Comparison of ENCODE assay signal across 10 cellular contexts in the genomic region with DNA sequence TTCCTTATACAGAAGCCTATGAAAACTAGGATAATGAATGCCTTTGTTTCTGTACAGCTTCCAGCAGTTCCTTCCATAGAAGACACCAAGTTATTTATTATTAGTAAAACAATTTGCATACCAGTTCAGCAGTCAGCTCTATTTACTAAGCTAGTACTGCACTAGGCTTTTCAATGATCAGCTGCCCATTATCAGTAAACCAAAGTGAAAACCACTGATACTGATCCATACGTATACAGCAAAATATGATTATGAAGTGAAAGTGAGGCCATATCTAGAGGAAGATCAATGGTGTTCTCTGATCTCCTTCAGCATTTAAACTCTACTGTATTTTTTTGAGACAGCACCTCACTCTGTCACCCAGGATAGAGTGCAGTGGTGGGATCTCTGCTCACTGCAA. TPM values are rescaled to one million over a fixed set of nuclear protein-coding genes. Genes with fewer than 3 reads are reported as not detected.
DNase-seq lines count a peak whose midpoint lies in the region; ATAC-seq lines count a peak whose summit lies in the region.
"Had no signal": no experiment of that assay in that cellular context is flagged by ENCODE, and none has a peak within 500 bp of the region (broad histone marks: within the 10 kb centered on the region; RNA-seq: fewer than 3 reads in every experiment).

No MANE protein-coding gene starts in this region.

- no peaks in the 10 kb centered on the region for H3K9me3 Mint-ChIP-seq in activated naive CD4-positive, alpha-beta T cell treated with anti-CD3 and anti-CD28 coated beads for 36 hours
- no peaks in the 10 kb centered on the region for H3K9me3 Mint-ChIP-seq in activated naive CD4-positive, alpha-beta T cell treated with anti-CD3 and anti-CD28 coated beads, Interleukin-2, amount 50 U/mL, for 72 hours
- no peaks in the 10 kb centered on the region for H3K9me3 Mint-ChIP-seq in activated naive CD8-positive, alpha-beta T cell treated with anti-CD3 and anti-CD28 coated beads, Interleukin-2, amount 10 ng/mL, durations not matched to agents 7 days and 5 days
- no peaks in the 10 kb centered on the region for H3K9me3 Mint-ChIP-seq in immature natural killer cell

- peaks cover 57% of the 10 kb centered on the region for H3K36me3 Mint-ChIP-seq in activated naive CD4-positive, alpha-beta T cell treated with anti-CD3 and anti-CD28 coated beads for 36 hours (ENCODE audit: low read depth)
- peaks cover 55 to 77% of the 10 kb centered on the region in 2 donors for H3K36me3 Mint-ChIP-seq in activated naive CD4-positive, alpha-beta T cell treated with anti-CD3 and anti-CD28 coated beads, Interleukin-2, amount 50 U/mL, for 72 hours
- peaks cover 47% of the 10 kb centered on the region for H3K36me3 Mint-ChIP-seq in activated naive CD8-positive, alpha-beta T cell treated with anti-CD3 and anti-CD28 coated beads, Interleukin-2, amount 10 ng/mL, durations not matched to agents 7 days and 5 days
- H3K36me3 Mint-ChIP-seq in immature natural killer cell: peaks cover 11 to 39% (median 20%) of the 10 kb centered on the region in 3 donors

- CTCF ChIA-PET in activated naive CD4-positive, alpha-beta T cell treated with anti-CD3 and anti-CD28 coated beads for 36 hours (lab: Charles Lee): interaction anchor here (1.2 to 1.7 kb wide), 2 partner anchors 33 to 290 kb away, joined by 5 to 8 read pairs; no protein-coding TSS in a partner anchor

- no peak for ATAC-seq in activated naive CD4-positive, alpha-beta T cell treated with anti-CD3 and anti-CD28 coated beads, Interleukin-2, amount 50 U/mL, for 72 hours
- no peak for ATAC-seq in activated naive CD8-positive, alpha-beta T cell treated with anti-CD3 and anti-CD28 coated beads, Interleukin-2, amount 10 ng/mL, durations not matched to agents 7 days and 5 days (ENCODE audit: low read depth)
- ATAC-seq in GM18907 (IDR thresholded peaks at IDR 0.05; ENCODE audit: unreplicated experiment): no peak
- ATAC-seq: Right ventricle myocardium inferior had no signal

- POLR2A ChIA-PET in activated naive CD8-positive, alpha-beta T cell treated with anti-CD3 and anti-CD28 coated beads, Interleukin-2, amount 10 ng/mL, durations not matched to agents 7 days and 5 days (lab: Charles Lee): no interaction called here

- peak overlapping the region; percentile 99 for H3K27ac Mint-ChIP-seq in activated naive CD4-positive, alpha-beta T cell treated with anti-CD3 and anti-CD28 coated beads for 36 hours
- peak overlapping the region in 1 of 2 donors; percentile 77 for H3K27ac Mint-ChIP-seq in activated naive CD4-positive, alpha-beta T cell treated with anti-CD3 and anti-CD28 coated beads, Interleukin-2, amount 50 U/mL, for 72 hours
- peak overlapping the region; percentile 6 for H3K27ac Mint-ChIP-seq in activated naive CD8-positive, alpha-beta T cell treated with anti-CD3 and anti-CD28 coated beads, Interleukin-2, amount 10 ng/mL, durations not matched to agents 7 days and 5 days
- peak overlapping the region; percentile 7 to 100 (median 98) for H3K27ac Mint-ChIP-seq in immature natural killer cell

- peaks cover 73% of the 10 kb centered on the region for H3K4me1 Mint-ChIP-seq in activated naive CD4-positive, alpha-beta T cell treated with anti-CD3 and anti-CD28 coated beads for 36 hours (ENCODE audit: low read depth)
- H3K4me1 Mint-ChIP-seq in activated naive CD8-positive, alpha-beta T cell treated with anti-CD3 and anti-CD28 coated beads, Interleukin-2, amount 10 ng/mL, durations not matched to agents 7 days and 5 days: peaks cover 58% of the 10 kb centered on the region
- peaks cover 89 to 96% of the 10 kb centered on the region in 2 donors for H3K4me1 Mint-ChIP-seq in immature natural killer cell

- H3K4me3 Mint-ChIP-seq in activated naive CD4-positive, alpha-beta T cell treated with anti-CD3 and anti-CD28 coated beads for 36 hours: peak overlapping the region; percentile 91
- peak overlapping the region; percentile 97 for H3K4me3 Mint-ChIP-seq in activated naive CD8-positive, alpha-beta T cell treated with anti-CD3 and anti-CD28 coated beads, Interleukin-2, amount 10 ng/mL, durations not matched to agents 7 days and 5 days
- H3K4me3 Mint-ChIP-seq in immature natural killer cell: peak overlapping the region in 2 of 5 donors; percentile 15 to 21

- DNase-seq in activated naive CD4-positive, alpha-beta T cell treated with anti-CD3 and anti-CD28 coated beads for 36 hours: no peak
- no peak for DNase-seq in activated naive CD4-positive, alpha-beta T cell treated with anti-CD3 and anti-CD28 coated beads, Interleukin-2, amount 50 U/mL, for 72 hours (ENCODE audit: low spot score in 2 of 2)
- DNase-seq in activated naive CD8-positive, alpha-beta T cell treated with anti-CD3 and anti-CD28 coated beads, Interleukin-2, amount 10 ng/mL, durations not matched to agents 7 days and 5 days: no peak
- DNase-seq in immature natural killer cell (no peak), substantia nigra (lab: John Stamatoyannopoulos, UW) (no peak), medulla oblongata (ENCODE audit: extremely low spot score) (no peak), MV-4-11 (lab: John Stamatoyannopoulos, UW) (no peak)
- DNase-seq: activated CD4-positive, alpha-beta T cell treated with anti-CD3 and anti-CD28 coated beads for 1 hour had no signal

- intact Hi-C loops in activated naive CD4-positive, alpha-beta T cell treated with anti-CD3 and anti-CD28 coated beads for 36 hours (cut with micrococcal nuclease): loop anchor here (10.0 kb wide), 1 partner anchor 827 kb away; no protein-coding TSS in a partner anchor

- H3K27me3 Mint-ChIP-seq in activated naive CD4-positive, alpha-beta T cell treated with anti-CD3 and anti-CD28 coated beads for 36 hours (ENCODE audit: low read depth): no peaks in the 10 kb centered on the region
- H3K27me3 Mint-ChIP-seq in activated naive CD8-positive, alpha-beta T cell treated with anti-CD3 and anti-CD28 coated beads, Interleukin-2, amount 10 ng/mL, durations not matched to agents 7 days and 5 days: no peaks in the 10 kb centered on the region
- H3K27me3 Mint-ChIP-seq in immature natural killer cell (ENCODE audit: low read depth in 3 of 3): peaks cover 13 to 48% (median 20%) of the 10 kb centered on the region in 3 donors

- peak overlapping the region; percentile 17 for H3K27ac ChIP-seq in substantia nigra (ENCODE audit: low read depth, low read length, poor library complexity, severe bottlenecking)

RNA-seq across cellular contexts. Expression of a gene that starts 3.2 kb away (rescaled TPM):
- total RNA-seq in activated naive CD4-positive, alpha-beta T cell treated with anti-CD3 and anti-CD28 coated beads for 36 hours: 1,000 to 10,000 TPM; 3,331 to 3,631 TPM
- total RNA-seq in activated naive CD4-positive, alpha-beta T cell treated with anti-CD3 and anti-CD28 coated beads, Interleukin-2, amount 50 U/mL, for 72 hours: 1,000 to 10,000 TPM; 2,995 to 3,818 TPM
- total RNA-seq in activated naive CD8-positive, alpha-beta T cell treated with anti-CD3 and anti-CD28 coated beads, Interleukin-2, amount 10 ng/mL, durations not matched to agents 7 days and 5 days: 1,000 to 10,000 TPM; 5,393 to 5,681 TPM
- 1,000 to 10,000 TPM; 1,111 to 3,245 (median 1,774) TPM for polyA plus RNA-seq in immature natural killer cell
